In the genomic region with DNA sequence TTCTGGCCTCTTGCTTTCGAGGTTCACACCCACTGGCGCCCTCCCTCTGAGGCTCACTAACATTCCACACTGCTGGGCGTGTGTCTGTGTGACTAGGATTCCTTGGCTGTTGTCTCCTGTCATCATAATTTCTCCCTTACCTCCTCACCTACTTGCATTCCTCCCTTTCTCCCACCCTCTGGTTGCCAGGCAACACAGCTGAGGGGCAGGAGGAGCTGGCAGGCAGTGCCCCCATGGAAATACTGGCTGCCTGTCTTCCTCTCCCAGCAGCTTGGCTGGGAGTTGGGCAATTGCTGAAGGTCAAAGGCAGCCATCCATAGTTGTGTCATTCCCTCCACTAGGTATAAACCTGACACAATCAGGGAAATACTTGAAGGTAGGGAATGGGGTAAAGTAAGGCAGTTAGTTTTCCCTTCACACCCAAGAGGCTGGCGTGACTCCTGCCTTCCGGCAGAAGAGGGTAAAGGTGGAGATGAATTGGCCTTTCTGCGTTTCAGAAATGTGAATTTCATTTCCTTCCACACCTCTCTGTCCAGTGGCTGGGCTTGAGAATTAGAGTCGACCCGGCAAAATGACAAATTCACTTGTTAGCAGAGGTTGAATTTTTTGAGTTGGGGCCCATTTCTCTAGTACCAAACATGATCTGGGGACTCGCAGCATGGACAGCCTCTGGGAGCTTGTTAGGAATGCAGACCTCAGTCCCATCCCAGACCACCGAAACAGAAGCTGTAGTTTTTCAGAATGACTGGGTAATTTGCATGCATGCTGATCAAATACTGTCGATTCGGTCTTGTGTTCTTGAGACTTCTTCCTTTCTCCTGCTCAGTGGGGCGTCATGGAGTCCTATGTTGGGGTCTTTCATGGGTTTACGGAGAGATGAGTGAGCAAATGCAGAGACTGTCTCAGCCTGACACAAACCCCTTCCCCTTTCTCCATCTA, we compare ENCODE assay signal across 8 cellular contexts. TPM values are rescaled to one million over a fixed set of nuclear protein-coding genes. Genes with fewer than 3 reads are reported as not detected.
DNase-seq lines count a peak whose midpoint lies in the region; ATAC-seq, FAIRE-seq and TF ChIP-seq lines count a peak whose summit lies in the region.

No MANE protein-coding gene starts in this region.

- WGBS in lung, 2 donors, result 81 to 87% methylated on average over 14 of the region's 14 CpGs

- H3K4me3 ChIP-seq in lung, result no peak overlapping the region

- H3K27me3 ChIP-seq in lung (ENCODE audit: control insufficient read depth, insufficient read depth), result no peaks in the 10 kb centered on the region

- H3K36me3 Mint-ChIP-seq in T-cell, result no peaks in the 10 kb centered on the region

- H3K27me3 Mint-ChIP-seq in T-cell, result peaks cover 0 to 14% of the 10 kb centered on the region in 2 donors

- no peak for TF ChIP-seq CTCF in lung (IDR thresholded peaks at IDR 0.05; ENCODE audit: control extremely low read depth, extremely low read depth)

- ATAC-seq in lung (ENCODE audit: insufficient read depth, low FRiP score) (no peak), T-cell (replicated peaks in 1 of 4) (no peak), GM21619 (IDR thresholded peaks at IDR 0.05; ENCODE audit: unreplicated experiment) (no peak)

- peaks cover 0 to 8% (median 7%) of the 10 kb centered on the region in 3 donors for H3K4me1 Mint-ChIP-seq in T-cell

- H3K27ac Mint-ChIP-seq in T-cell, result no peak overlapping the region

- H3K4me3 Mint-ChIP-seq in T-cell, result no peak overlapping the region

- peak; percentile 13 for DNase-seq in Ammon's horn (ENCODE audit: low spot score)
- DNase-seq in H54 (ENCODE audit: insufficient read length, low spot score), result peak; percentile 45
- peak; percentile 62 for DNase-seq in amniotic epithelial cell (ENCODE audit: low read depth)
- DNase-seq in lung (ENCODE audit: low spot score), result peak; percentile 29
- no peak for DNase-seq in DMS153 (lab: John Stamatoyannopoulos, UW)
- DNase-seq in AG08396 (ENCODE audit: low spot score), result no peak
- DNase-seq in T-cell, result no peak

- CTCF ChIA-PET in T-cell (lab: Charles Lee), result no interaction called here

- no peak for FAIRE-seq in H54 (lab: Jason Lieb, UNC)

- peaks cover 0 to 4% of the 10 kb centered on the region in 2 donors for H3K9me3 ChIP-seq in lung (ENCODE audit: control insufficient read depth in 2 of 2, insufficient read depth in 1 of 2, low read length in 1 of 2)

- peak overlapping the region in 1 of 2 donors; percentile 44 for H3K27ac ChIP-seq in lung (ENCODE audit: low read depth in 1 of 2, low read length in 1 of 2)

- H3K9me3 Mint-ChIP-seq in T-cell, result peaks cover 0 to 6% (median 0%) of the 10 kb centered on the region in 3 donors

- H3K36me3 ChIP-seq in lung (ENCODE audit: control insufficient read depth in 2 of 2, insufficient read depth in 2 of 2, low read length in 2 of 2), result no peaks in the 10 kb centered on the region

- H3K4me1 ChIP-seq in lung (ENCODE audit: control insufficient read depth in 2 of 2, insufficient read depth in 2 of 2, low read length in 2 of 2), result peaks cover 0 to 5% of the 10 kb centered on the region in 2 donors

- no peak for TF ChIP-seq POLR2A in H54 (IDR thresholded peaks at IDR 0.05; ENCODE audit: low read depth, low read length)

- POLR2A ChIA-PET in T-cell (lab: Charles Lee), result interaction anchor here in 1 of 2 donors (0.8 kb wide), 1 partner anchor 36 kb away, joined by 8 read pairs; no protein-coding TSS in a partner anchor

RNA-seq across cellular contexts. Expression of gene EMP1, which starts 24.3 kb away (rescaled TPM):
- total RNA-seq in lung, result 100 to 1,000 TPM in 1 of 2 donors, 10 to 100 TPM in 1; 67.5 to 348 TPM
- 100 to 1,000 TPM in 1 of 2 donors, 10 to 100 TPM in 1; 91.7 to 243 TPM for polyA plus RNA-seq in lung
- 1 to 10 TPM; 1.4 to 5.4 (median 2.8) TPM for total RNA-seq in T-cell

Comparison
In these comparisons a context has a peak if more than half of its experiments do, and no peak if none do; other contexts are left out.
1. DNase-seq: peak in Ammon's horn (single experiment), H54 (single experiment), amniotic epithelial cell (single experiment) and lung (single experiment); none in DMS153 (single experiment), AG08396 (single experiment) and T-cell (0 of 34).
2. RNA of gene EMP1, which starts 24.3 kb away (total RNA-seq): 67.5 to 348 TPM in lung; 1.4 to 5.4 TPM in T-cell; every median in the first group is over 10 times any median in the second.